Comparison of ENCODE assay signal across 27 cellular contexts in the genomic region with DNA sequence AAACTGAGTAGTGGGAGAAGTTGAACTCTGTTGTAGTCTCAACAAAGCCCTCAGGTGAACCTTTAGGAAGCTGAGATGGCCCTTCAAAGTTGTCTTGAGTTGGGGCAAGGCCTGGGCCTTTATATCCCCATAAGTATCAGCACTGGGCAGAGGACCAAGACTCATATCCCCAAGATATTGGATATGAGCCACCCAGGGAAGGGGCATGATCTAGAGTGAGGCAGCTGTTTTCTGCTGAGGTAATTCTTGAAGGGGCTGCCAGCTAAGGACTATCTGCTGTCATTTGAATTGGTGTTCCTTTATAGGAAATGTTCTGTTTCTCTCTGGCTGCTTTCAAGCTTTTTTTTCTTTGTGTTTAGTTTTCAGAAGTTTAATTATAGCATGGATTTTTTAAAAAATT.
"Had no signal": no experiment of that assay in that cellular context is flagged by ENCODE, and none has a peak within 500 bp of the region (broad histone marks: within the 10 kb centered on the region; RNA-seq: fewer than 3 reads in every experiment).

No MANE protein-coding gene starts in this region.

- ATAC-seq: activated naive CD4-positive, alpha-beta T cell treated with anti-CD3 and anti-CD28 coated beads, Interleukin-2, amount 50 U/mL, for 72 hours; activated T-cell treated with anti-CD3 and anti-CD28 coated beads, Interleukin-2, amount 50 U/mL, for 72 hours; left cardiac atrium; left ventricle myocardium superior; naive thymus-derived CD4-positive, alpha-beta T cell; pancreas had no signal

- DNase-seq: activated CD4-positive, alpha-beta T cell treated with anti-CD3 and anti-CD28 coated beads for 4 hours; activated CD4-positive, alpha-beta T cell treated with anti-CD3 and anti-CD28 coated beads, Interleukin-2, amount 50 U/mL, for 4 hours; activated naive CD4-positive, alpha-beta T cell; activated T-cell treated with anti-CD3 and anti-CD28 coated beads for 4 hours; activated T-cell treated with anti-CD3 and anti-CD28 coated beads, Interleukin-2, amount 50 U/mL, for 72 hours; anterior cingulate cortex; dermis blood vessel endothelial cell; effector CD4-positive, alpha-beta T cell; esophagus squamous epithelium; head of caudate nucleus; hippocampal formation; left cardiac atrium; left ventricle myocardium superior; naive thymus-derived CD4-positive, alpha-beta T cell; nucleus accumbens; pancreas; stimulated activated CD4-positive, alpha-beta T cell treated with anti-CD3 and anti-CD28 coated beads, Interleukin-2, amount 100 ng/mL, for 48 hours; stimulated activated naive CD4-positive, alpha-beta T cell treated with Interleukin-2 at 50 U/mL for 16 hours; trophoblast cell had no signal

- H3K27me3 ChIP-seq: esophagus squamous epithelium, pancreas, right atrium auricular region had no signal

- H3K27ac ChIP-seq: esophagus squamous epithelium, pancreas, prostate gland, right atrium auricular region, VCaP had no signal

- FAIRE-seq: bronchial epithelial cell, keratinocyte, pancreas, TTC549, urothelium cell line had no signal

- H3K36me3 ChIP-seq: esophagus squamous epithelium, pancreas, prostate gland, right atrium auricular region had no signal

- H3K4me3 ChIP-seq: esophagus squamous epithelium, pancreas, prostate gland, right atrium auricular region had no signal

- H3K9me3 ChIP-seq: esophagus squamous epithelium, pancreas, prostate gland, right atrium auricular region had no signal

- H3K4me1 ChIP-seq: esophagus squamous epithelium, pancreas, prostate gland, right atrium auricular region had no signal
